11 cellular contexts compared by ENCODE assay signal in genomic region chr10:58475322-58476277, GRCh38. TPM values are rescaled to one million over a fixed set of nuclear protein-coding genes. Genes with fewer than 3 reads are reported as not detected.
A peak's percentile ranks its signal among the peaks of the same experiment; 100 is the strongest.
DNase-seq lines count a peak whose midpoint lies in the region; ATAC-seq and TF ChIP-seq lines count a peak whose summit lies in the region.
"Had no signal": no experiment of that assay in that cellular context is flagged by ENCODE, and none has a peak within 500 bp of the region (broad histone marks: within the 10 kb centered on the region; RNA-seq: fewer than 3 reads in every experiment).

No MANE protein-coding gene starts in this region.

- TF ChIP-seq CTCF in BJ (IDR thresholded peaks at IDR 0.05; ENCODE audit: insufficient read depth, low read depth, low read length) = no peak
- TF ChIP-seq CTCF in foreskin keratinocyte (conservative IDR thresholded peaks at IDR 0.05) = no peak

- H3K4me1 Mint-ChIP-seq in effector memory CD8-positive, alpha-beta T cell (ENCODE audit: low read depth in 2 of 2) = peaks cover 0 to 2% of the 10 kb centered on the region in 2 donors
- peaks cover 2% of the 10 kb centered on the region for H3K4me1 Mint-ChIP-seq in activated CD4-positive, alpha-beta T cell treated with anti-CD3 and anti-CD28 coated beads, Interleukin-2, amount 10 ng/mL, durations not matched to agents 24 days and 14 days

- no peaks in the 10 kb centered on the region for H3K9me3 Mint-ChIP-seq in activated naive CD4-positive, alpha-beta T cell treated with anti-CD3 and anti-CD28 coated beads, Interleukin-2, amount 50 U/mL, for 72 hours
- no peaks in the 10 kb centered on the region for H3K9me3 Mint-ChIP-seq in effector memory CD8-positive, alpha-beta T cell
- H3K9me3 Mint-ChIP-seq in activated CD4-positive, alpha-beta T cell treated with anti-CD3 and anti-CD28 coated beads, Interleukin-2, amount 10 ng/mL, durations not matched to agents 24 days and 14 days = no peaks in the 10 kb centered on the region
- H3K9me3 Mint-ChIP-seq: CD4-positive, alpha-beta T cell had no signal

- peaks cover 18 to 21% of the 10 kb centered on the region in 2 donors for H3K27me3 Mint-ChIP-seq in effector memory CD8-positive, alpha-beta T cell
- peaks cover 12% of the 10 kb centered on the region for H3K27me3 Mint-ChIP-seq in activated CD4-positive, alpha-beta T cell treated with anti-CD3 and anti-CD28 coated beads, Interleukin-2, amount 10 ng/mL, durations not matched to agents 24 days and 14 days

- POLR2A ChIA-PET in BJ (lab: Charles Lee) = interaction anchor here (0.7 kb wide), 1 partner anchor 301 kb away, joined by 3 read pairs; no protein-coding TSS in a partner anchor

- H3K4me1 ChIP-seq in foreskin keratinocyte = peaks cover 5% of the 10 kb centered on the region
- H3K4me1 ChIP-seq in rectal smooth muscle tissue (ENCODE audit: control insufficient read depth, insufficient read depth, low read length) = no peaks in the 10 kb centered on the region

- intact Hi-C loops in activated CD4-positive, alpha-beta T cell treated with anti-CD3 and anti-CD28 coated beads, Interleukin-2, amount 10 ng/mL, durations not matched to agents 24 days and 14 days (cut with micrococcal nuclease) = no loop called here

- no peak overlapping the region for H3K27ac ChIP-seq in foreskin keratinocyte
- H3K27ac ChIP-seq in rectal smooth muscle tissue (ENCODE audit: low read depth, low read length) = peak overlapping the region; percentile 18

- no peaks in the 10 kb centered on the region for H3K36me3 ChIP-seq in BJ (ENCODE audit: control insufficient read depth, insufficient read depth, low read length)
- H3K36me3 ChIP-seq in rectal smooth muscle tissue (ENCODE audit: control insufficient read depth, insufficient read depth, low read length) = no peaks in the 10 kb centered on the region

- H3K27ac Mint-ChIP-seq in activated naive CD4-positive, alpha-beta T cell treated with anti-CD3 and anti-CD28 coated beads, Interleukin-2, amount 50 U/mL, for 72 hours = no peak overlapping the region
- no peak overlapping the region for H3K27ac Mint-ChIP-seq in effector memory CD8-positive, alpha-beta T cell
- no peak overlapping the region for H3K27ac Mint-ChIP-seq in activated CD4-positive, alpha-beta T cell treated with anti-CD3 and anti-CD28 coated beads, Interleukin-2, amount 10 ng/mL, durations not matched to agents 24 days and 14 days
- H3K27ac Mint-ChIP-seq: CD4-positive, alpha-beta T cell had no signal

- H3K4me3 Mint-ChIP-seq in effector memory CD8-positive, alpha-beta T cell = no peak overlapping the region
- H3K4me3 Mint-ChIP-seq in activated CD4-positive, alpha-beta T cell treated with anti-CD3 and anti-CD28 coated beads, Interleukin-2, amount 10 ng/mL, durations not matched to agents 24 days and 14 days = no peak overlapping the region
- H3K4me3 Mint-ChIP-seq: CD4-positive, alpha-beta T cell had no signal

- peak; percentile 62 for ATAC-seq in SK-N-SH treated with all-trans-retinoic acid at 6 μM for 48 hours
- peak; percentile 29 for ATAC-seq in foreskin keratinocyte
- no peak for ATAC-seq in activated naive CD4-positive, alpha-beta T cell treated with anti-CD3 and anti-CD28 coated beads, Interleukin-2, amount 50 U/mL, for 72 hours
- ATAC-seq in effector memory CD8-positive, alpha-beta T cell (replicated peaks) = no peak

- no peak overlapping the region for H3K9ac ChIP-seq in rectal smooth muscle tissue (ENCODE audit: low read length)

- CTCF ChIA-PET in BJ (lab: Yijun Ruan, JAX) = interaction anchor here (1.3 kb wide), 1 partner anchor 11 kb away, joined by 3 read pairs; no protein-coding TSS in a partner anchor

- H3K36me3 Mint-ChIP-seq in activated naive CD4-positive, alpha-beta T cell treated with anti-CD3 and anti-CD28 coated beads, Interleukin-2, amount 50 U/mL, for 72 hours = no peaks in the 10 kb centered on the region
- no peaks in the 10 kb centered on the region for H3K36me3 Mint-ChIP-seq in effector memory CD8-positive, alpha-beta T cell (ENCODE audit: insufficient read depth)
- no peaks in the 10 kb centered on the region for H3K36me3 Mint-ChIP-seq in activated CD4-positive, alpha-beta T cell treated with anti-CD3 and anti-CD28 coated beads, Interleukin-2, amount 10 ng/mL, durations not matched to agents 24 days and 14 days (ENCODE audit: low read depth)

- H3K27me3 ChIP-seq in BJ (ENCODE audit: control insufficient read depth, insufficient read depth, low read length) (no peaks in the 10 kb centered on the region), foreskin keratinocyte (peaks cover 16% of the 10 kb centered on the region), rectal smooth muscle tissue (ENCODE audit: control insufficient read depth, insufficient read depth, low read length) (no peaks in the 10 kb centered on the region)

- H3K4me3 ChIP-seq in BJ (ENCODE audit: low read depth, low read length) (peak overlapping the region; percentile 17), rectal smooth muscle tissue (ENCODE audit: low read length) (no peak overlapping the region)

- DNase-seq in BJ (ENCODE audit: low read depth) (peak; percentile 47), foreskin keratinocyte (peak in 1 of 2 donors; percentile 10), amygdala (lab: John Stamatoyannopoulos, UW) (no peak)
- DNase-seq in activated naive CD4-positive, alpha-beta T cell treated with anti-CD3 and anti-CD28 coated beads, Interleukin-2, amount 50 U/mL, for 72 hours (ENCODE audit: low spot score in 2 of 2) = no peak
- no peak for DNase-seq in effector memory CD8-positive, alpha-beta T cell
- DNase-seq in activated CD4-positive, alpha-beta T cell treated with anti-CD3 and anti-CD28 coated beads, Interleukin-2, amount 10 ng/mL, durations not matched to agents 24 days and 14 days = no peak
- DNase-seq: CD4-positive, alpha-beta T cell; effector CD4-positive, alpha-beta T cell; stimulated activated CD4-positive, alpha-beta T cell treated with anti-CD3 and anti-CD28 coated beads, Interleukin-4, amount 100 ng/mL, for 4 hours had no signal

TF ChIP-seq in SK-N-SH treated with all-trans-retinoic acid at 6 μM for 48 hours, 23 proteins besides CTCF, POLR2A, EP300 and RAD21 (continues in another document):
- TF ChIP-seq ESRRG (CRISPR knock-in tag; IDR thresholded peaks at IDR 0.05) (no peak), PPARA (CRISPR knock-in tag; IDR thresholded peaks at IDR 0.05; ENCODE audit: borderline replicate concordance) (no peak), CREB5 (CRISPR knock-in tag; IDR thresholded peaks at IDR 0.05; ENCODE audit: low read depth) (no peak), ZC3H10 (CRISPR knock-in tag; IDR thresholded peaks at IDR 0.05) (no peak), ISL1 (CRISPR knock-in tag; IDR thresholded peaks at IDR 0.05) (no peak), GLIS3 (CRISPR knock-in tag; IDR thresholded peaks at IDR 0.05) (no peak), ZNF70 (CRISPR knock-in tag; IDR thresholded peaks at IDR 0.05) (no peak), ZFP3 (CRISPR knock-in tag; IDR thresholded peaks at IDR 0.05) (no peak), ZNF8 (CRISPR knock-in tag; IDR thresholded peaks at IDR 0.05) (no peak), CSDC2 (CRISPR knock-in tag; IDR thresholded peaks at IDR 0.05) (no peak), OSR1 (CRISPR knock-in tag; IDR thresholded peaks at IDR 0.05) (no peak), TCF4 (CRISPR knock-in tag; IDR thresholded peaks at IDR 0.05; ENCODE audit: borderline replicate concordance) (no peak), TOX (CRISPR knock-in tag; IDR thresholded peaks at IDR 0.05; ENCODE audit: borderline replicate concordance) (no peak)
- TF ChIP-seq, protein P1, sequence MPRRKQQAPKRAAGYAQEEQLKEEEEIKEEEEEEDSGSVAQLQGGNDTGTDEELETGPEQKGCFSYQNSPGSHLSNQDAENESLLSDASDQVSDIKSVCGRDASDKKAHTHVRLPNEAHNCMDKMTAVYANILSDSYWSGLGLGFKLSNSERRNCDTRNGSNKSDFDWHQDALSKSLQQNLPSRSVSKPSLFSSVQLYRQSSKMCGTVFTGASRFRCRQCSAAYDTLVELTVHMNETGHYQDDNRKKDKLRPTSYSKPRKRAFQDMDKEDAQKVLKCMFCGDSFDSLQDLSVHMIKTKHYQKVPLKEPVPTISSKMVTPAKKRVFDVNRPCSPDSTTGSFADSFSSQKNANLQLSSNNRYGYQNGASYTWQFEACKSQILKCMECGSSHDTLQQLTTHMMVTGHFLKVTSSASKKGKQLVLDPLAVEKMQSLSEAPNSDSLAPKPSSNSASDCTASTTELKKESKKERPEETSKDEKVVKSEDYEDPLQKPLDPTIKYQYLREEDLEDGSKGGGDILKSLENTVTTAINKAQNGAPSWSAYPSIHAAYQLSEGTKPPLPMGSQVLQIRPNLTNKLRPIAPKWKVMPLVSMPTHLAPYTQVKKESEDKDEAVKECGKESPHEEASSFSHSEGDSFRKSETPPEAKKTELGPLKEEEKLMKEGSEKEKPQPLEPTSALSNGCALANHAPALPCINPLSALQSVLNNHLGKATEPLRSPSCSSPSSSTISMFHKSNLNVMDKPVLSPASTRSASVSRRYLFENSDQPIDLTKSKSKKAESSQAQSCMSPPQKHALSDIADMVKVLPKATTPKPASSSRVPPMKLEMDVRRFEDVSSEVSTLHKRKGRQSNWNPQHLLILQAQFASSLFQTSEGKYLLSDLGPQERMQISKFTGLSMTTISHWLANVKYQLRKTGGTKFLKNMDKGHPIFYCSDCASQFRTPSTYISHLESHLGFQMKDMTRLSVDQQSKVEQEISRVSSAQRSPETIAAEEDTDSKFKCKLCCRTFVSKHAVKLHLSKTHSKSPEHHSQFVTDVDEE (CRISPR knock-in tag; IDR thresholded peaks at IDR 0.05) = no peak

RNA-seq across cellular contexts. Expression of gene BICC1, which starts 37.1 kb away (rescaled TPM):
- polyA plus RNA-seq in BJ (2011; rRNA removed) (27.0 and 32.1 TPM in 2 replicates), foreskin keratinocyte (0.29 and 0.54 TPM in 2 replicates)
- polyA minus RNA-seq in BJ (2011; rRNA and poly(A)+ RNA removed) = 123 and 138 TPM in 2 replicates
- 1.2 and 2.0 TPM in 2 replicates for total RNA-seq in foreskin keratinocyte
- total RNA-seq in activated naive CD4-positive, alpha-beta T cell treated with anti-CD3 and anti-CD28 coated beads, Interleukin-2, amount 50 U/mL, for 72 hours = under 1 TPM in 1 of 2 donors, not detected in 1; 0.10 TPM
- total RNA-seq in activated CD4-positive, alpha-beta T cell treated with anti-CD3 and anti-CD28 coated beads, Interleukin-2, amount 10 ng/mL, durations not matched to agents 24 days and 14 days = not detected in 2 replicates
- total RNA-seq: CD4-positive, alpha-beta T cell had no signal

Comparison
In these comparisons a context has a peak if more than half of its experiments do, and no peak if none do; other contexts are left out.
1. ATAC-seq: peak in SK-N-SH treated with all-trans-retinoic acid at 6 μM for 48 hours (single experiment) and foreskin keratinocyte (single experiment); none in activated naive CD4-positive, alpha-beta T cell treated with anti-CD3 and anti-CD28 coated beads, Interleukin-2, amount 50 U/mL, for 72 hours (0 of 2) and effector memory CD8-positive, alpha-beta T cell (single experiment).